8 cellular contexts compared by ENCODE assay signal in the genomic region with DNA sequence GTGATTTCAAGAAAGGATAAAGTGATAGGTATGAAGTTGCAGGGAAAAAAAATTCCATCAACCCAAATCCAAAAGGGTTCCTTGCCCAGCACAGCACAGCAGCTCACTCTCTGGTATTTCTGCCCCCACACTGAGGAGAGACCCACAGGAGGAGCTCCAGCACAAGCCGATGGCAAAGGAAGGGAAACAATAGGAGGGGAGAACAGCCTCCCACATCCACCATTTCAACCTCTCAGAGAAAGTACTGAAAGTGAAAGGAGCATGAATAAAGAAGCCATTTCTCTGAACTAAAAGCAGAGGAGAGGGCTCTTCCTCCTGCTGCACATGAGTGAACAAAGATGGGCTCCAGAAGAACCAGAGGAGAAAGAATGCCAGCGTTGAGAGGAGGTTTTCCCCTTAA. TPM values are rescaled to one million over a fixed set of nuclear protein-coding genes. Genes with fewer than 3 reads are reported as not detected.
DNase-seq lines count a peak whose midpoint lies in the region; ATAC-seq lines count a peak whose summit lies in the region.

No MANE protein-coding gene starts in this region.

- H3K36me3 Mint-ChIP-seq in activated naive CD8-positive, alpha-beta T cell treated with anti-CD3 and anti-CD28 coated beads, Interleukin-2, amount 50 U/mL, for 24 hours (ENCODE audit: low read depth) = no peaks in the 10 kb centered on the region

- H3K9me2 ChIP-seq in GM23248 (ENCODE audit: insufficient read depth) = no peaks in the 10 kb centered on the region

- H3K4me3 ChIP-seq in GM23248 = peak overlapping the region; percentile 60

- peaks cover 34% of the 10 kb centered on the region for H3K4me1 ChIP-seq in GM23248 (ENCODE audit: insufficient read depth)

- 0 to 2% methylated on average over 2 of the region's 2 CpGs for WGBS in GM23248 (ENCODE audit: low coverage in 1 of 2, low lambda C conversion rate in 2 of 2, missing lambda C conversion rate in 2 of 2), 2 experiments

- no peaks in the 10 kb centered on the region for H3K36me3 ChIP-seq in GM23248 (ENCODE audit: low read depth)

- no peaks in the 10 kb centered on the region for H4K20me1 ChIP-seq in GM23248 (ENCODE audit: insufficient read depth)

- peak overlapping the region; percentile 55 for H3K27ac Mint-ChIP-seq in activated naive CD8-positive, alpha-beta T cell treated with anti-CD3 and anti-CD28 coated beads, Interleukin-2, amount 50 U/mL, for 24 hours

- H3K27ac ChIP-seq in GM23248 = peak overlapping the region; percentile 19; the same call in 1 of the 2 replicates

- peaks cover 6% of the 10 kb centered on the region; the same call in 1 of the 2 replicates for H3F3A ChIP-seq in GM23248 (ENCODE audit: insufficient read depth)

- H2AFZ ChIP-seq in GM23248 = peak overlapping the region; percentile 93

- H3K27me3 Mint-ChIP-seq in activated naive CD8-positive, alpha-beta T cell treated with anti-CD3 and anti-CD28 coated beads, Interleukin-2, amount 50 U/mL, for 24 hours = no peaks in the 10 kb centered on the region

- DNase-seq in AG20443 (ENCODE audit: low spot score) (peak; percentile 42), GM23248 (peak; percentile 46), left lobe of liver (ENCODE audit: low spot score) (no peak), NCI-H1105 (lab: John Stamatoyannopoulos, UW) (no peak), NCI-H2171 treated with DMSO at 0.1 percent for 48 hours (lab: John Stamatoyannopoulos, UW) (no peak), activated gamma-delta T cell treated with Interleukin-2 at 50 U/mL for 16 hours (no peak)
- DNase-seq in activated naive CD8-positive, alpha-beta T cell treated with anti-CD3 and anti-CD28 coated beads, Interleukin-2, amount 50 U/mL, for 24 hours = no peak

- in situ Hi-C loops in GM23248 (cut with MboI) = no loop called here

- no peaks in the 10 kb centered on the region for H3K27me3 ChIP-seq in GM23248 (replicated peaks; ENCODE audit: insufficient read depth)

- peak overlapping the region; percentile 61 for H3K4me3 Mint-ChIP-seq in activated naive CD8-positive, alpha-beta T cell treated with anti-CD3 and anti-CD28 coated beads, Interleukin-2, amount 50 U/mL, for 24 hours

- no peaks in the 10 kb centered on the region for H3K9me3 ChIP-seq in GM23248 (ENCODE audit: low read depth)

- H3K4me2 ChIP-seq in GM23248 (ENCODE audit: unreplicated experiment) = peak overlapping the region; percentile 88

- peak overlapping the region; percentile 56 for H3K9ac ChIP-seq in GM23248

- peaks cover 34% of the 10 kb centered on the region for H3K4me1 Mint-ChIP-seq in activated naive CD8-positive, alpha-beta T cell treated with anti-CD3 and anti-CD28 coated beads, Interleukin-2, amount 50 U/mL, for 24 hours

- H3K9me3 Mint-ChIP-seq in activated naive CD8-positive, alpha-beta T cell treated with anti-CD3 and anti-CD28 coated beads, Interleukin-2, amount 50 U/mL, for 24 hours = no peaks in the 10 kb centered on the region

- no peaks in the 10 kb centered on the region for H3K79me2 ChIP-seq in GM23248 (ENCODE audit: insufficient read depth)

- peak; percentile 45 for ATAC-seq in activated naive CD8-positive, alpha-beta T cell treated with anti-CD3 and anti-CD28 coated beads, Interleukin-2, amount 50 U/mL, for 24 hours
- ATAC-seq in left lobe of liver = peak; percentile 61
- no peak for ATAC-seq in HG02852 (IDR thresholded peaks at IDR 0.05; ENCODE audit: unreplicated experiment)

RNA-seq across cellular contexts. Expression of a gene that starts 54.9 kb away (rescaled TPM):
- total RNA-seq in GM23248 (2014; rRNA removed; shearing (Covaris generic)) = 3.9 and 4.8 TPM in 2 replicates
- 0.96 and 1.5 TPM in 2 replicates for polyA plus RNA-seq in GM23248 (2016; fragmentation: Nextera tagmentation; extraction: Ambion mirVana)
- total RNA-seq in left lobe of liver = 2.9 TPM

Comparison
In these comparisons a context has a peak if more than half of its experiments do, and no peak if none do; other contexts are left out.
1. DNase-seq: peak in AG20443 (single experiment) and GM23248 (single experiment); none in activated naive CD8-positive, alpha-beta T cell treated with anti-CD3 and anti-CD28 coated beads, Interleukin-2, amount 50 U/mL, for 24 hours (single experiment), left lobe of liver (single experiment), NCI-H1105 (single experiment), NCI-H2171 treated with DMSO at 0.1 percent for 48 hours (single experiment) and activated gamma-delta T cell treated with Interleukin-2 at 50 U/mL for 16 hours (single experiment).